8 cellular contexts compared by ENCODE assay signal in the genomic region with DNA sequence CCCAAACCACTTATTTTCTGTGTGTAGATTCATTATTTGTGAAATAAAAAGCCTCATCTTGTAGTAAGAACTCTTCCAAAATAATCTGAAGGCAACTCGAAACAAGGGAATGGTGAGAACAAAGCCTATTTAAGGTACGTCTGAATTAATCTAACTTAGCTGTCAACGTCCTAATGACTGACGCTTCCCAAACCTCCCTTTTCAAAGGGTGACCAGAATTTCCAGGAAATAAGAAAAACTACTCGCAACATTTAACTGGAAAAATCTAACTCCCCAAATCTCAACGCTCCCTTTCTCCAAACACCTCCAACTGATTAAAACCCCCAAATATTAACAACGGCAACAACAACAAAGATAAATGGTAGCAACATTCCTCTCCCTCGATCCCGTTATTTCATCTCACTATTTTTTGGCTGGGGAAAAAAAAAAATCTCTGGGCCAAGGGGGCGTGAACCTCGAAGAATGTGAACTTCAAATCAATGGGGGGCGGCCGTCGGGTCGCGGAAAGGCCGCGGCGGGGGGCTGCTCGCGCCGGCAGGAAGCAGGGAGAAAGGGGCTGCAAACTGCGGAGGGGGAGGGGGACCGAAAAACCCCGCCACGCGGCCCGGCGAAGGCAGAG. TPM values are rescaled to one million over a fixed set of nuclear protein-coding genes. Genes with fewer than 3 reads are reported as not detected.
DNase-seq lines count a peak whose midpoint lies in the region; ATAC-seq and TF ChIP-seq lines count a peak whose summit lies in the region.

No MANE protein-coding gene starts in this region.

- ATAC-seq in gastrocnemius medialis = peak in 1 of 2 donors; percentile 10

- TF ChIP-seq POLR2A in gastrocnemius medialis (IDR thresholded peaks at IDR 0.05) = no peak

- intact Hi-C loops in gastrocnemius medialis (cut with DNase I; ENCODE audit: low total_unique reads) = loop anchor here (1.0 to 2.0 kb wide), 3 partner anchors 20 to 49 kb away; a partner anchor contains a TSS

- DNase-seq in HCEC 1CT (peak; percentile 7), SJSA1 (ENCODE audit: low read depth in 1 of 2, low spot score in 2 of 2) (no peak), fibroblast of the aortic adventitia (ENCODE audit: low read depth) (peak; percentile 37), gastrocnemius medialis (no peak), NCI-H226 (no peak), NCI-H2196 treated with DMSO at 0.1 percent for 48 hours (lab: John Stamatoyannopoulos, UW; ENCODE audit: unreplicated experiment) (no peak), CD1c-positive myeloid dendritic cell (ENCODE audit: extremely low spot score) (no peak)
- DNase-seq in effector CD4-positive, alpha-beta T cell = no peak

- H3K4me3 ChIP-seq in SJSA1 (peak overlapping the region; percentile 90), fibroblast of the aortic adventitia (ENCODE audit: low read depth, low read length) (peak overlapping the region; percentile 94), gastrocnemius medialis (peak overlapping the region; percentile 72 to 89 (median 88))

- TF ChIP-seq CTCF in fibroblast of the aortic adventitia (IDR thresholded peaks at IDR 0.05; ENCODE audit: insufficient read depth, low read length) (no peak), gastrocnemius medialis (IDR thresholded peaks at IDR 0.05 in 4 of 5, conservative IDR thresholded peaks at IDR 0.05 in 1 of 5) (no peak)

- H3K36me3 ChIP-seq in SJSA1 (peaks cover 55% of the 10 kb centered on the region), gastrocnemius medialis (no peaks in the 10 kb centered on the region)

- in situ Hi-C loops in gastrocnemius medialis (cut with MboI; ENCODE audit: low sequenced_read_pairs in 4 of 4) = no loop called here

- H3K9me3 ChIP-seq in SJSA1 (replicated peaks) = no peaks in the 10 kb centered on the region
- H3K9me3 ChIP-seq in gastrocnemius medialis = no peaks in the 10 kb centered on the region

- no peaks in the 10 kb centered on the region for H3K27me3 ChIP-seq in SJSA1 (replicated peaks)
- no peaks in the 10 kb centered on the region for H3K27me3 ChIP-seq in gastrocnemius medialis

- H3K27ac ChIP-seq in SJSA1 = peak overlapping the region; percentile 96
- H3K27ac ChIP-seq in gastrocnemius medialis = peak overlapping the region; percentile 88 to 98 (median 96)

- peaks cover 27% of the 10 kb centered on the region for H3K4me1 ChIP-seq in SJSA1 (replicated peaks)
- H3K4me1 ChIP-seq in gastrocnemius medialis = peaks cover 53 to 54% of the 10 kb centered on the region in 2 donors

RNA-seq across cellular contexts. Expression of a gene that starts 0.6 kb away (rescaled TPM):
- 145 and 147 TPM in 2 replicates for total RNA-seq in SJSA1 (2014; rRNA removed; shearing (Covaris generic))
- total RNA-seq in fibroblast of the aortic adventitia (ENCODE audit: low replicate concordance) (86.4 and 127 TPM in 2 replicates), gastrocnemius medialis (10 to 100 TPM; 20.4 to 49.9 (median 26.5) TPM)

RNA-seq across cellular contexts. Expression of a gene that starts 19.9 kb away (rescaled TPM):
- total RNA-seq in SJSA1 (2014; rRNA removed; shearing (Covaris generic)) = 123 and 145 TPM in 2 replicates
- total RNA-seq in fibroblast of the aortic adventitia (ENCODE audit: low replicate concordance) (133 and 134 TPM in 2 replicates), gastrocnemius medialis (10 to 100 TPM; 26.5 to 54.2 (median 39.4) TPM)

Comparison
In these comparisons a context has a peak if more than half of its experiments do, and no peak if none do; other contexts are left out.
1. DNase-seq: peak in HCEC 1CT (single experiment) and fibroblast of the aortic adventitia (single experiment); none in SJSA1 (0 of 2), gastrocnemius medialis (0 of 2), NCI-H226 (single experiment), NCI-H2196 treated with DMSO at 0.1 percent for 48 hours (single experiment), CD1c-positive myeloid dendritic cell (single experiment) and effector CD4-positive, alpha-beta T cell (single experiment).
2. Peak in every context shown above with its lines, with median percentiles within 50 percentile points of each other: H3K4me3 ChIP-seq.